In the genomic region with DNA sequence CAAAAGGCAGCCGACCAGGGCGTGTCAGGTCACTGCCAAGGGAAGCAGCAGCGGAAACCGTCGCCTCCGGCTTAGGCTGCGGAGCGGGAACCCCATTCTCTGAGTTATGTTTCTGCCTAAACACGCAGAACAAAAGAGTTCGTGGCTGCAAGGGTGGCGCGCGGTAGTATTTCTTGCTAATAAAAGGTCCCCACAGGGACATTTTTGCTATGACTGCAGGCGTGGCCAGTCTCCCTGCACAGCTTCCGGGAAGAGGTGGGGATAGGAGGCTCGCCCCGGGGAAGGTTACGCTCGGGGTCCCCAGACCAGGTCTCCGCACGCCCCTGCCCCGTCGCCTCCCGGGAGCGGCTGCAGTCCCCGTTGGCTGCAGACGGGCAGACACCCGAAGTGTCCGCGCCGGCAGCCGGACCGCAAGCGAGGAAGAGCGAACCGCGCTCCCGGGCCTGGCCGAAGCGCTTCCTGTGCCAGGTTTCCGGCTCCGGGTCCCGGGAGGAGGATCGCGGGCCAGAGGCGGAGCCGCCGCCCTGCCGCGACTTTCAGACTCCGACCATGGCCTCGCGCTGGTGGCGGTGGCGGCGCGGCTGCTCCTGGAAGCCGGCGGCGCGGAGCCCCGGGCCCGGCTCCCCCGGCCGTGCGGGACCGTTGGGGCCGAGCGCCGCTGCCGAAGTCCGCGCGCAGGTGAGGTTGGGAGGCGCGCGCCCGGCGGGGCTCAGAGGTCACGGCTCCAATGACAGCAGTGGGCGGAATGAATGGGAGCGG, we compare ENCODE assay signal across 8 cellular contexts. TPM values are rescaled to one million over a fixed set of nuclear protein-coding genes. Genes with fewer than 3 reads are reported as not detected.
A peak's percentile ranks its signal among the peaks of the same experiment; 100 is the strongest.
DNase-seq lines count a peak whose midpoint lies in the region; ATAC-seq and TF ChIP-seq lines count a peak whose summit lies in the region.

A gene with protein sequence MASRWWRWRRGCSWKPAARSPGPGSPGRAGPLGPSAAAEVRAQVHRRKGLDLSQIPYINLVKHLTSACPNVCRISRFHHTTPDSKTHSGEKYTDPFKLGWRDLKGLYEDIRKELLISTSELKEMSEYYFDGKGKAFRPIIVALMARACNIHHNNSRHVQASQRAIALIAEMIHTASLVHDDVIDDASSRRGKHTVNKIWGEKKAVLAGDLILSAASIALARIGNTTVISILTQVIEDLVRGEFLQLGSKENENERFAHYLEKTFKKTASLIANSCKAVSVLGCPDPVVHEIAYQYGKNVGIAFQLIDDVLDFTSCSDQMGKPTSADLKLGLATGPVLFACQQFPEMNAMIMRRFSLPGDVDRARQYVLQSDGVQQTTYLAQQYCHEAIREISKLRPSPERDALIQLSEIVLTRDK (plus strand): TSS at position 539 of the 759 bp plus-strand sequence. CDS start 11 bp downstream, at position 550.

- peak within 1 kb of the TSS; percentile 82 to 85 for H3K27ac ChIP-seq in liver (ENCODE audit: low read depth in 1 of 2, low read length in 2 of 2)

- peaks cover 35% of the 10 kb centered on the region for H3K36me3 Mint-ChIP-seq in dendritic cell treated with granulocyte-macrophage colony-stimulating factor and Interleukin-4, amounts not matched to agents 40 ng/mL and 50 ng/mL, for 4 days (ENCODE audit: low read depth)

- intact Hi-C loops in dendritic cell treated with granulocyte-macrophage colony-stimulating factor and Interleukin-4, amounts not matched to agents 40 ng/mL and 50 ng/mL, for 4 days (cut with micrococcal nuclease): loop anchor here (5.0 kb wide), 2 partner anchors 75 to 95 kb away; no protein-coding TSS in a partner anchor

- peaks cover 50% of the 10 kb centered on the region for H3K4me1 Mint-ChIP-seq in dendritic cell treated with granulocyte-macrophage colony-stimulating factor and Interleukin-4, amounts not matched to agents 40 ng/mL and 50 ng/mL, for 4 days (ENCODE audit: low read depth)

- peak within 1 kb of the TSS; percentile 98 for H3K4me3 Mint-ChIP-seq in dendritic cell treated with granulocyte-macrophage colony-stimulating factor and Interleukin-4, amounts not matched to agents 40 ng/mL and 50 ng/mL, for 4 days

- H3K27me3 Mint-ChIP-seq in dendritic cell treated with granulocyte-macrophage colony-stimulating factor and Interleukin-4, amounts not matched to agents 40 ng/mL and 50 ng/mL, for 4 days: no peaks in the 10 kb centered on the region

- no peaks in the 10 kb centered on the region for H3K9me3 ChIP-seq in liver (ENCODE audit: control insufficient read depth in 4 of 4, low read length in 3 of 4)

- peak; percentile 75 for ATAC-seq in GM18858 (IDR thresholded peaks at IDR 0.05; ENCODE audit: unreplicated experiment)
- ATAC-seq in HG03064 (IDR thresholded peaks at IDR 0.05; ENCODE audit: low read depth, unreplicated experiment): peak; percentile 86

- no peaks in the 10 kb centered on the region for H3K27me3 ChIP-seq in liver (ENCODE audit: control insufficient read depth in 4 of 4, insufficient read depth in 4 of 4, low read length in 3 of 4)

- no peak for TF ChIP-seq RAD21 in liver (IDR thresholded peaks at IDR 0.05)

- H3K9ac ChIP-seq in liver (ENCODE audit: low read depth in 1 of 2, low read length in 2 of 2): peak within 1 kb of the TSS; percentile 56 to 69

- H3K4me3 ChIP-seq in liver (ENCODE audit: low read depth in 1 of 3, low read length in 3 of 3): peak within 1 kb of the TSS; percentile 96 to 100 (median 96)

- WGBS in liver: under 1% methylated on average over 82 of the region's 82 CpGs

- no peaks in the 10 kb centered on the region for H3K9me3 Mint-ChIP-seq in dendritic cell treated with granulocyte-macrophage colony-stimulating factor and Interleukin-4, amounts not matched to agents 40 ng/mL and 50 ng/mL, for 4 days

- DNase-seq in AG08395 (ENCODE audit: low spot score): peak; percentile 89
- peak; percentile 49 for DNase-seq in NCI-H460 (ENCODE audit: extremely low read depth, low read depth)
- peak; percentile 52 for DNase-seq in activated CD4-positive, alpha-beta T cell treated with anti-CD3 and anti-CD28 coated beads, Interleukin-2, amount 50 U/mL, for 1 hour
- DNase-seq in stimulated activated CD4-positive, alpha-beta T cell treated with anti-CD3 and anti-CD28 coated beads, Interleukin-4, amount 100 ng/mL, for 4 hours: peak; percentile 61 to 68

- TF ChIP-seq CTCF in liver (IDR thresholded peaks at IDR 0.05; ENCODE audit: low read depth, low read length, missing input control): no peak

- no peaks in the 10 kb centered on the region for H3K36me3 ChIP-seq in liver (ENCODE audit: control insufficient read depth in 4 of 4, insufficient read depth in 3 of 4, low read depth in 1 of 4, low read length in 3 of 4)

- peaks cover 13 to 41% (median 27%) of the 10 kb centered on the region in 4 donors for H3K4me1 ChIP-seq in liver (ENCODE audit: control insufficient read depth in 4 of 4, insufficient read depth in 4 of 4, low read length in 3 of 4)

- peak within 1 kb of the TSS; percentile 96 for H3K27ac Mint-ChIP-seq in dendritic cell treated with granulocyte-macrophage colony-stimulating factor and Interleukin-4, amounts not matched to agents 40 ng/mL and 50 ng/mL, for 4 days

TF ChIP-seq in liver, 16 proteins besides CTCF, POLR2A, EP300 and RAD21:
- TF ChIP-seq JUND (IDR thresholded peaks at IDR 0.05) (no peak), NR2F2 (IDR thresholded peaks at IDR 0.05) (peak; percentile 39), HNF4A (conservative IDR thresholded peaks at IDR 0.05) (no peak), HNF4G (IDR thresholded peaks at IDR 0.05) (no peak), YY1 (IDR thresholded peaks at IDR 0.05) (peak; percentile 68), SP1 (IDR thresholded peaks at IDR 0.05) (no peak), GABPA (IDR thresholded peaks at IDR 0.05 in 1 of 2, conservative IDR thresholded peaks at IDR 0.05 in 1 of 2) (peak; percentile 22 to 89), TAF1 (conservative IDR thresholded peaks at IDR 0.05) (peak; percentile 38), EGR1 (IDR thresholded peaks at IDR 0.05; ENCODE audit: low read depth in 2 of 2) (no peak), RXRA (IDR thresholded peaks at IDR 0.05) (peak; percentile 25 to 36)
- TF ChIP-seq, protein P1, sequence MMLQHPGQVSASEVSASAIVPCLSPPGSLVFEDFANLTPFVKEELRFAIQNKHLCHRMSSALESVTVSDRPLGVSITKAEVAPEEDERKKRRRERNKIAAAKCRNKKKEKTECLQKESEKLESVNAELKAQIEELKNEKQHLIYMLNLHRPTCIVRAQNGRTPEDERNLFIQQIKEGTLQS (IDR thresholded peaks at IDR 0.05): no peak
- TF ChIP-seq, protein P2, sequence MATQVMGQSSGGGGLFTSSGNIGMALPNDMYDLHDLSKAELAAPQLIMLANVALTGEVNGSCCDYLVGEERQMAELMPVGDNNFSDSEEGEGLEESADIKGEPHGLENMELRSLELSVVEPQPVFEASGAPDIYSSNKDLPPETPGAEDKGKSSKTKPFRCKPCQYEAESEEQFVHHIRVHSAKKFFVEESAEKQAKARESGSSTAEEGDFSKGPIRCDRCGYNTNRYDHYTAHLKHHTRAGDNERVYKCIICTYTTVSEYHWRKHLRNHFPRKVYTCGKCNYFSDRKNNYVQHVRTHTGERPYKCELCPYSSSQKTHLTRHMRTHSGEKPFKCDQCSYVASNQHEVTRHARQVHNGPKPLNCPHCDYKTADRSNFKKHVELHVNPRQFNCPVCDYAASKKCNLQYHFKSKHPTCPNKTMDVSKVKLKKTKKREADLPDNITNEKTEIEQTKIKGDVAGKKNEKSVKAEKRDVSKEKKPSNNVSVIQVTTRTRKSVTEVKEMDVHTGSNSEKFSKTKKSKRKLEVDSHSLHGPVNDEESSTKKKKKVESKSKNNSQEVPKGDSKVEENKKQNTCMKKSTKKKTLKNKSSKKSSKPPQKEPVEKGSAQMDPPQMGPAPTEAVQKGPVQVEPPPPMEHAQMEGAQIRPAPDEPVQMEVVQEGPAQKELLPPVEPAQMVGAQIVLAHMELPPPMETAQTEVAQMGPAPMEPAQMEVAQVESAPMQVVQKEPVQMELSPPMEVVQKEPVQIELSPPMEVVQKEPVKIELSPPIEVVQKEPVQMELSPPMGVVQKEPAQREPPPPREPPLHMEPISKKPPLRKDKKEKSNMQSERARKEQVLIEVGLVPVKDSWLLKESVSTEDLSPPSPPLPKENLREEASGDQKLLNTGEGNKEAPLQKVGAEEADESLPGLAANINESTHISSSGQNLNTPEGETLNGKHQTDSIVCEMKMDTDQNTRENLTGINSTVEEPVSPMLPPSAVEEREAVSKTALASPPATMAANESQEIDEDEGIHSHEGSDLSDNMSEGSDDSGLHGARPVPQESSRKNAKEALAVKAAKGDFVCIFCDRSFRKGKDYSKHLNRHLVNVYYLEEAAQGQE (IDR thresholded peaks at IDR 0.05): no peak
- TF ChIP-seq, protein P3, sequence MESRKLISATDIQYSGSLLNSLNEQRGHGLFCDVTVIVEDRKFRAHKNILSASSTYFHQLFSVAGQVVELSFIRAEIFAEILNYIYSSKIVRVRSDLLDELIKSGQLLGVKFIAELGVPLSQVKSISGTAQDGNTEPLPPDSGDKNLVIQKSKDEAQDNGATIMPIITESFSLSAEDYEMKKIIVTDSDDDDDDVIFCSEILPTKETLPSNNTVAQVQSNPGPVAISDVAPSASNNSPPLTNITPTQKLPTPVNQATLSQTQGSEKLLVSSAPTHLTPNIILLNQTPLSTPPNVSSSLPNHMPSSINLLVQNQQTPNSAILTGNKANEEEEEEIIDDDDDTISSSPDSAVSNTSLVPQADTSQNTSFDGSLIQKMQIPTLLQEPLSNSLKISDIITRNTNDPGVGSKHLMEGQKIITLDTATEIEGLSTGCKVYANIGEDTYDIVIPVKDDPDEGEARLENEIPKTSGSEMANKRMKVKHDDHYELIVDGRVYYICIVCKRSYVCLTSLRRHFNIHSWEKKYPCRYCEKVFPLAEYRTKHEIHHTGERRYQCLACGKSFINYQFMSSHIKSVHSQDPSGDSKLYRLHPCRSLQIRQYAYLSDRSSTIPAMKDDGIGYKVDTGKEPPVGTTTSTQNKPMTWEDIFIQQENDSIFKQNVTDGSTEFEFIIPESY (IDR thresholded peaks at IDR 0.05): no peak
- TF ChIP-seq, protein P4, sequence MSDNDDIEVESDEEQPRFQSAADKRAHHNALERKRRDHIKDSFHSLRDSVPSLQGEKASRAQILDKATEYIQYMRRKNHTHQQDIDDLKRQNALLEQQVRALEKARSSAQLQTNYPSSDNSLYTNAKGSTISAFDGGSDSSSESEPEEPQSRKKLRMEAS (IDR thresholded peaks at IDR 0.05): peak; percentile 51

RNA-seq across cellular contexts. Expression of the gene that starts here (rescaled TPM):
- total RNA-seq in NCI-H460 (2014; rRNA removed; shearing (Covaris generic)): 14.4 and 16.2 TPM in 2 replicates
- polyA plus RNA-seq in NCI-H460 (2014; cell fraction: nucleus; rRNA removed): 27.0 and 40.8 TPM in 2 replicates
- total RNA-seq in liver: 1 to 10 TPM; 7.0 to 7.3 TPM
- 1 to 10 TPM; 6.0 to 7.6 TPM for polyA plus RNA-seq in liver

Comparison
In these comparisons a context has a peak if more than half of its experiments do, and no peak if none do; other contexts are left out.
1. Peak in every context shown above with its lines: DNase-seq, ATAC-seq, H3K4me3 ChIP-seq and H3K27ac ChIP-seq.